In genomic region chr10:27815261-27815660, GRCh38 we compare ENCODE assay signal across 17 cellular contexts.
DNase-seq lines count a peak whose midpoint lies in the region; ATAC-seq and TF ChIP-seq lines count a peak whose summit lies in the region.
"Had no signal": no experiment of that assay in that cellular context is flagged by ENCODE, and none has a peak within 500 bp of the region (broad histone marks: within the 10 kb centered on the region; RNA-seq: fewer than 3 reads in every experiment).

No MANE protein-coding gene starts in this region.

- in situ Hi-C loops in IMR-90 (cut with MboI; ENCODE audit: low sequenced_read_pairs) = no loop called here

- H3K18ac ChIP-seq in IMR-90 (ENCODE audit: low read depth, low read length) (no peak overlapping the region), trophoblast cell (ENCODE audit: low read length) (no peak overlapping the region)

- H2AK5ac ChIP-seq in IMR-90 (ENCODE audit: low read depth, low read length) (no peak overlapping the region), trophoblast cell (ENCODE audit: low read length) (no peak overlapping the region)

- WGBS in IMR-90 (ENCODE audit: extremely low coverage in 2 of 2, insufficient read length in 1 of 2), 2 experiments = 100% methylated on average over 1 of the region's 3 CpGs; no CpG with 5 or more reads in 1 of the 2 experiments
- 100% methylated on average over 1 of the region's 3 CpGs for WGBS in trophoblast cell (ENCODE audit: extremely low coverage, insufficient coverage, insufficient read length)

- intact Hi-C loops in IMR-90 (cut with micrococcal nuclease) = no loop called here

- no peaks in the 10 kb centered on the region for H3K9me3 ChIP-seq in IMR-90 (ENCODE audit: control insufficient read depth, insufficient read depth, low read length)
- no peaks in the 10 kb centered on the region for H3K9me3 ChIP-seq in trophoblast cell (ENCODE audit: insufficient read depth, low read depth, low read length)
- no peaks in the 10 kb centered on the region for H3K9me3 ChIP-seq in Karpas-422 (ENCODE audit: low read length)
- H3K9me3 ChIP-seq: BLaER1 treated with 17β-estradiol and CSF1 and Interleukin-3, amounts not matched to agents 10 nM and 100 nM had no signal

- H2AK9ac ChIP-seq in IMR-90 (replicated peaks; ENCODE audit: low read depth, low read length, poor library complexity) = no peak overlapping the region

- no peak overlapping the region for H3K4me3 Mint-ChIP-seq in activated naive CD4-positive, alpha-beta T cell treated with anti-CD3 and anti-CD28 coated beads, Interleukin-2, amount 10 ng/mL, durations not matched to agents 7 days and 5 days
- H3K4me3 Mint-ChIP-seq: B cell; CD4-positive, CD25-positive, alpha-beta regulatory T cell had no signal

- TF ChIP-seq RAD21 in IMR-90 (IDR thresholded peaks at IDR 0.05; ENCODE audit: low read length) = no peak

- H3K4me3 ChIP-seq in AG10803 (ENCODE audit: low read length) (no peak overlapping the region), IMR-90 (ENCODE audit: insufficient read depth, low read depth, low read length) (no peak overlapping the region), trophoblast cell (ENCODE audit: low read depth, low read length) (no peak overlapping the region), Karpas-422 (ENCODE audit: low read length) (no peak overlapping the region)
- H3K4me3 ChIP-seq: BLaER1 treated with 17β-estradiol and CSF1 and Interleukin-3, amounts not matched to agents 10 nM and 100 nM had no signal

- H3K4me2 ChIP-seq in IMR-90 (ENCODE audit: low read depth, low read length) (no peak overlapping the region), trophoblast cell (ENCODE audit: low read length) (no peak overlapping the region), Karpas-422 (ENCODE audit: low read depth, low read length, poor library complexity, severe bottlenecking) (no peak overlapping the region)
- H3K4me2 ChIP-seq: KMS-11 had no signal

- H3K36me3 Mint-ChIP-seq in activated naive CD4-positive, alpha-beta T cell treated with anti-CD3 and anti-CD28 coated beads, Interleukin-2, amount 10 ng/mL, durations not matched to agents 7 days and 5 days = no peaks in the 10 kb centered on the region
- H3K36me3 Mint-ChIP-seq: CD4-positive, CD25-positive, alpha-beta regulatory T cell had no signal

- H2AFZ ChIP-seq in IMR-90 (replicated peaks; ENCODE audit: low read length, poor library complexity) = no peak overlapping the region
- H2AFZ ChIP-seq in trophoblast cell (ENCODE audit: insufficient read depth, low read length, poor library complexity) = no peak overlapping the region
- H2AFZ ChIP-seq in Karpas-422 (ENCODE audit: low read length) = no peak overlapping the region

- no peak overlapping the region for H3K27ac Mint-ChIP-seq in activated naive CD4-positive, alpha-beta T cell treated with anti-CD3 and anti-CD28 coated beads, Interleukin-2, amount 10 ng/mL, durations not matched to agents 7 days and 5 days
- H3K27ac Mint-ChIP-seq: B cell; CD4-positive, CD25-positive, alpha-beta regulatory T cell had no signal

- BruUV-seq in IMR-90 (replicated peaks; lab: Mats Ljungman, UMichigan) = no TSS peak

- H3K9me2 ChIP-seq in Karpas-422 (replicated peaks; ENCODE audit: insufficient read depth, low read length) = no peaks in the 10 kb centered on the region

- H3K9ac ChIP-seq in IMR-90 (ENCODE audit: low read depth, low read length) (no peak overlapping the region), trophoblast cell (ENCODE audit: low read length) (no peak overlapping the region), Karpas-422 (ENCODE audit: low read length) (no peak overlapping the region)
- H3K9ac ChIP-seq: BLaER1 treated with 17β-estradiol and CSF1 and Interleukin-3, amounts not matched to agents 10 nM and 100 nM; KMS-11 had no signal

- no peaks in the 10 kb centered on the region for H4K20me1 ChIP-seq in IMR-90 (ENCODE audit: insufficient read depth, low read length)
- no peaks in the 10 kb centered on the region for H4K20me1 ChIP-seq in Karpas-422 (ENCODE audit: insufficient read depth, low read depth, low read length)
- H4K20me1 ChIP-seq: BLaER1 treated with 17β-estradiol and CSF1 and Interleukin-3, amounts not matched to agents 10 nM and 100 nM had no signal

- CTCF ChIA-PET in IMR-90 (lab: Yijun Ruan, JAX) = no interaction called here
- CTCF ChIA-PET in activated naive CD4-positive, alpha-beta T cell treated with anti-CD3 and anti-CD28 coated beads, Interleukin-2, amount 10 ng/mL, durations not matched to agents 7 days and 5 days (lab: Charles Lee) = no interaction called here

- peaks cover 2% of the 10 kb centered on the region; the same call in 1 of the 2 replicates for H3K4me1 ChIP-seq in IMR-90 (ENCODE audit: control insufficient read depth, insufficient read depth, low read length)
- peaks cover 0 to 4% of the 10 kb centered on the region in 2 experiments for H3K4me1 ChIP-seq in trophoblast cell (ENCODE audit: control insufficient read depth in 1 of 2, insufficient read depth in 2 of 2, low read length in 2 of 2)
- H3K4me1 ChIP-seq in Karpas-422 (ENCODE audit: low read length) = no peaks in the 10 kb centered on the region

- dilution Hi-C loops in IMR-90 (cut with HindIII; ENCODE audit: low sequenced_read_pairs, unreplicated experiment) = no loop called here

- H3K14ac ChIP-seq in IMR-90 (replicated peaks; ENCODE audit: low read depth, low read length) (no peak overlapping the region), trophoblast cell (ENCODE audit: low read length) (no peak overlapping the region)

- H2BK12ac ChIP-seq in trophoblast cell (ENCODE audit: low read length) = no peak overlapping the region

- POLR2A ChIA-PET in IMR-90 (lab: Charles Lee; ENCODE audit: unreplicated experiment) = no interaction called here

- H2BK15ac ChIP-seq in IMR-90 (ENCODE audit: low read depth, low read length) = no peak overlapping the region

- no peak overlapping the region for H2BK20ac ChIP-seq in IMR-90 (ENCODE audit: low read depth, low read length)

- no peaks in the 10 kb centered on the region for H3K9me3 Mint-ChIP-seq in activated naive CD4-positive, alpha-beta T cell treated with anti-CD3 and anti-CD28 coated beads, Interleukin-2, amount 10 ng/mL, durations not matched to agents 7 days and 5 days
- H3K9me3 Mint-ChIP-seq: CD4-positive, CD25-positive, alpha-beta regulatory T cell had no signal

- no peak overlapping the region for H3K56ac ChIP-seq in IMR-90 (ENCODE audit: extremely low read depth, insufficient read depth, low read length)

- no peak overlapping the region for H3K4ac ChIP-seq in IMR-90 (ENCODE audit: low read depth, low read length)
- H3K4ac ChIP-seq in trophoblast cell (ENCODE audit: low read depth, low read length) = no peak overlapping the region

- H3K27me3 ChIP-seq in IMR-90 (ENCODE audit: control insufficient read depth, insufficient read depth, low read length) = no peaks in the 10 kb centered on the region
- H3K27me3 ChIP-seq in trophoblast cell (ENCODE audit: insufficient read depth, low read length) = no peaks in the 10 kb centered on the region
- no peaks in the 10 kb centered on the region for H3K27me3 ChIP-seq in Karpas-422 (ENCODE audit: low read length)
- H3K27me3 ChIP-seq: BLaER1 treated with 17β-estradiol and CSF1 and Interleukin-3, amounts not matched to agents 10 nM and 100 nM had no signal

- no peak overlapping the region for H3K27ac ChIP-seq in IMR-90 (ENCODE audit: insufficient read depth, low read length)
- H3K27ac ChIP-seq in trophoblast cell (ENCODE audit: low read depth, low read length) = no peak overlapping the region
- H3K27ac ChIP-seq in Karpas-422 (ENCODE audit: low read length) = no peak overlapping the region
- H3K27ac ChIP-seq: BLaER1 treated with 17β-estradiol and CSF1 and Interleukin-3, amounts not matched to agents 10 nM and 100 nM; KMS-11 had no signal

- no peaks in the 10 kb centered on the region for H3K79me1 ChIP-seq in IMR-90 (ENCODE audit: low read depth in 1 of 2, low read length in 2 of 2)
- H3K79me1 ChIP-seq in trophoblast cell (ENCODE audit: low read length) = peaks cover 2% of the 10 kb centered on the region

- H3K36me3 ChIP-seq in IMR-90 (ENCODE audit: control insufficient read depth, insufficient read depth, low read length) (no peaks in the 10 kb centered on the region), trophoblast cell (ENCODE audit: control insufficient read depth in 1 of 2, insufficient read depth in 2 of 2, low read length in 2 of 2) (no peaks in the 10 kb centered on the region), Karpas-422 (ENCODE audit: insufficient read depth, low read length) (no peaks in the 10 kb centered on the region)
- H3K36me3 ChIP-seq: BLaER1 treated with 17β-estradiol and CSF1 and Interleukin-3, amounts not matched to agents 10 nM and 100 nM had no signal

- peak; percentile 18 for DNase-seq in AG10803 (ENCODE audit: low read depth)
- peak; percentile 55 for DNase-seq in EL
- no peak for DNase-seq in IMR-90
- peak; percentile 21 to 68 for DNase-seq in trophoblast cell
- no peak for DNase-seq in stimulated activated CD4-positive, alpha-beta T cell treated with anti-CD3 and anti-CD28 coated beads, Interleukin-4, amount 100 ng/mL, for 1 hour
- DNase-seq in activated naive CD4-positive, alpha-beta T cell treated with anti-CD3 and anti-CD28 coated beads, Interleukin-2, amount 10 ng/mL, durations not matched to agents 7 days and 5 days = no peak
- DNase-seq in Karpas-422 = no peak
- DNase-seq: CD4-positive, CD25-positive, alpha-beta regulatory T cell; DMS153; DMS79; GOT3; H7 had no signal

- no peaks in the 10 kb centered on the region for H3K4me1 Mint-ChIP-seq in activated naive CD4-positive, alpha-beta T cell treated with anti-CD3 and anti-CD28 coated beads, Interleukin-2, amount 10 ng/mL, durations not matched to agents 7 days and 5 days
- H3K4me1 Mint-ChIP-seq: B cell; CD4-positive, CD25-positive, alpha-beta regulatory T cell had no signal

- H3K79me2 ChIP-seq in trophoblast cell (ENCODE audit: control insufficient read depth, insufficient read depth, low read length, poor library complexity) (no peaks in the 10 kb centered on the region), Karpas-422 (ENCODE audit: low read length) (no peaks in the 10 kb centered on the region)

- no peaks in the 10 kb centered on the region for H3K27me3 Mint-ChIP-seq in activated naive CD4-positive, alpha-beta T cell treated with anti-CD3 and anti-CD28 coated beads, Interleukin-2, amount 10 ng/mL, durations not matched to agents 7 days and 5 days
- H3K27me3 Mint-ChIP-seq: B cell; CD4-positive, CD25-positive, alpha-beta regulatory T cell had no signal

- H3K23ac ChIP-seq in IMR-90 (ENCODE audit: low read depth, low read length) (no peak overlapping the region), trophoblast cell (ENCODE audit: low read length) (no peak overlapping the region)

- no peak overlapping the region for H4K8ac ChIP-seq in IMR-90 (ENCODE audit: low read depth in 2 of 2, low read length in 2 of 2)
- no peak overlapping the region for H4K8ac ChIP-seq in trophoblast cell (ENCODE audit: low read depth, low read length)

- TF ChIP-seq CTCF in AG10803 (conservative IDR thresholded peaks at IDR 0.05; ENCODE audit: low read length) (no peak), IMR-90 (conservative IDR thresholded peaks at IDR 0.05; ENCODE audit: low read depth, low read length) (no peak)

- no peak overlapping the region for H4K5ac ChIP-seq in IMR-90 (ENCODE audit: low read depth, low read length)

- H4K12ac ChIP-seq in trophoblast cell (ENCODE audit: low read depth, low read length) = no peak overlapping the region

- H2BK120ac ChIP-seq in IMR-90 (ENCODE audit: low read depth, low read length) (no peak overlapping the region), trophoblast cell (ENCODE audit: insufficient read depth, low read length, poor library complexity) (no peak overlapping the region)

- H4K91ac ChIP-seq in IMR-90 (ENCODE audit: insufficient read depth, low read depth, low read length) = no peak overlapping the region
- H4K91ac ChIP-seq in trophoblast cell (ENCODE audit: low read depth, low read length) = no peak overlapping the region

- no peaks in the 10 kb centered on the region for H3K9me1 ChIP-seq in IMR-90 (ENCODE audit: insufficient read depth, low read length)

- TF ChIP-seq POLR2A in IMR-90 (IDR thresholded peaks at IDR 0.05; ENCODE audit: low read depth, low read length) = no peak

- peak; percentile 40; the same call in 1 of the 2 replicates for ATAC-seq in IMR-90 (ENCODE audit: low read depth)
- no peak for ATAC-seq in HG03280 (IDR thresholded peaks at IDR 0.05; ENCODE audit: unreplicated experiment)
- ATAC-seq: HCT116 had no signal

- H2BK5ac ChIP-seq in IMR-90 (ENCODE audit: low read depth, low read length, poor library complexity, severe bottlenecking) = no peak overlapping the region
- H2BK5ac ChIP-seq in trophoblast cell (ENCODE audit: low read depth, low read length, poor library complexity) = no peak overlapping the region

Comparison
In these comparisons a context has a peak if more than half of its experiments do, and no peak if none do; other contexts are left out.
1. DNase-seq: peak in AG10803 (single experiment), EL (single experiment) and trophoblast cell (2 of 2); none in IMR-90 (single experiment), stimulated activated CD4-positive, alpha-beta T cell treated with anti-CD3 and anti-CD28 coated beads, Interleukin-4, amount 100 ng/mL, for 1 hour (single experiment), activated naive CD4-positive, alpha-beta T cell treated with anti-CD3 and anti-CD28 coated beads, Interleukin-2, amount 10 ng/mL, durations not matched to agents 7 days and 5 days (single experiment) and Karpas-422 (single experiment).